ENCODE assay signal across 10 cellular contexts in the genomic region with DNA sequence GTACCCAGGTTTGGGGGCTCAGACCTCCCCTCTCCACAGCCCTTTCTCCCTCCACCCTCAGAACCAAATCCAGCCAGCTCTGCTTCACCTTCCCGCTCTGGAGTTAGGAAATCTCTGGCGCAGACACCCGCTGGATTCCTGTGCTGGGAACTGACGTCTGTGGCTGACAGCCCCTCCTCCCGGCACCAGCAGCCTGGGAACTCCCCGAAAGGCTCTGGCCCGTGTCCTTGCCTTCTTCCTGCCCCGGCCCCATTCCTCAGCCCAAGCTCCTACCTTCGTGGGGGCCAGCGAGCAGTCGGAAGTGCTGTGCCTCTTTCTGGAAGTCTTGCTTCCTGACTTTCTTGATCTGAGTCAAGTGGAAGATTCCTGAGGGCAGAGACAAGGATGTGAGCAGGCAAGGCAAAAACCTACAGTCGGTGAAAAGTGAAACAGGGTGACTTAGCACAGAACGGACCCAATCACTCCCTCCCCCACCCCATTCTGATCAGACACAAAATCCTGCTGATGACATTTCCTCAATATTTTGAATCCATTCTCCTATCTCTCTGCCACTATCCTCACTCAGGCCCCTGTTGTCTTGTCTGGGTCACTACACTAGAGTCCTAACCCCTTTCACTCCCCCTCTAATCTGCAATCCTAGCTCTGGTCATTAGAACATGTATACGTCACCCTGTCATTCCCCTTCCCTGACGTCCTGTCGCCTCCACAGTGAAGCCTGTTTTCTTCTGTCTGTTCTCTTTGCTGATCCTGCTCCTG. TPM values are rescaled to one million over a fixed set of nuclear protein-coding genes. Genes with fewer than 3 reads are reported as not detected.
A peak's percentile ranks its signal among the peaks of the same experiment; 100 is the strongest.
DNase-seq lines count a peak whose midpoint lies in the region; FAIRE-seq and TF ChIP-seq lines count a peak whose summit lies in the region.
"Had no signal": no experiment of that assay in that cellular context is flagged by ENCODE, and none has a peak within 500 bp of the region (broad histone marks: within the 10 kb centered on the region; RNA-seq: fewer than 3 reads in every experiment).

No MANE protein-coding gene starts in this region.

- H3K4me3 ChIP-seq in bronchial epithelial cell (ENCODE audit: low read depth, low read length) (no peak overlapping the region), retinal pigment epithelial cell (ENCODE audit: low read length) (no peak overlapping the region)

- TF ChIP-seq CTCF in bronchial epithelial cell (IDR thresholded peaks at IDR 0.05; ENCODE audit: insufficient read depth, low read length, severe bottlenecking) (no peak), retinal pigment epithelial cell (conservative IDR thresholded peaks at IDR 0.05; ENCODE audit: low read depth, low read length) (no peak)

- no peaks in the 10 kb centered on the region for H3K36me3 ChIP-seq in bronchial epithelial cell (ENCODE audit: control insufficient read depth, insufficient read depth, low read length)

- FAIRE-seq in bronchial epithelial cell (lab: Jason Lieb, UNC) = no peak

- DNase-seq in ELF-1 (ENCODE audit: low read depth, low spot score) = peak; percentile 69
- peak; percentile 77 for DNase-seq in bronchial epithelial cell (ENCODE audit: low read depth)
- DNase-seq in iPS-NIHi7 (ENCODE audit: extremely low spot score) = peak; percentile 76
- DNase-seq in retinal pigment epithelial cell (ENCODE audit: low read depth) = peak; percentile 69
- no peak for DNase-seq in NCI-H82 (lab: John Stamatoyannopoulos, UW)
- no peak for DNase-seq in SHP77 treated with DMSO at 0.1 percent for 48 hours (lab: John Stamatoyannopoulos, UW)
- DNase-seq in NCI-H1105 treated with DMSO at 0.1 percent for 48 hours (lab: John Stamatoyannopoulos, UW) = no peak
- no peak for DNase-seq in NCI-H1417 treated with DMSO at 0.1 percent for 48 hours (lab: John Stamatoyannopoulos, UW)
- DNase-seq: activated CD4-positive, alpha-beta T cell treated with anti-CD3 and anti-CD28 coated beads for 36 hours; NCI-H1436 had no signal

- H3K27me3 ChIP-seq in bronchial epithelial cell (ENCODE audit: control insufficient read depth, insufficient read depth, low read length) = no peaks in the 10 kb centered on the region

RNA-seq across cellular contexts. Expression of a gene that starts 34.1 kb away (rescaled TPM):
- not detected in 2 replicates for total RNA-seq in bronchial epithelial cell
- total RNA-seq: activated CD4-positive, alpha-beta T cell treated with anti-CD3 and anti-CD28 coated beads for 36 hours had no signal

RNA-seq across cellular contexts. Expression of a gene that starts 51.5 kb away (rescaled TPM):
- 12.6 and 16.4 TPM in 2 replicates for total RNA-seq in bronchial epithelial cell

Comparison
In these comparisons a context has a peak if more than half of its experiments do, and no peak if none do; other contexts are left out.
1. DNase-seq: peak in ELF-1 (single experiment), bronchial epithelial cell (single experiment), iPS-NIHi7 (single experiment) and retinal pigment epithelial cell (single experiment); none in NCI-H82 (single experiment), SHP77 treated with DMSO at 0.1 percent for 48 hours (single experiment), NCI-H1105 treated with DMSO at 0.1 percent for 48 hours (single experiment) and NCI-H1417 treated with DMSO at 0.1 percent for 48 hours (single experiment).